Comparison of ENCODE assay signal across 10 cellular contexts in the genomic region with DNA sequence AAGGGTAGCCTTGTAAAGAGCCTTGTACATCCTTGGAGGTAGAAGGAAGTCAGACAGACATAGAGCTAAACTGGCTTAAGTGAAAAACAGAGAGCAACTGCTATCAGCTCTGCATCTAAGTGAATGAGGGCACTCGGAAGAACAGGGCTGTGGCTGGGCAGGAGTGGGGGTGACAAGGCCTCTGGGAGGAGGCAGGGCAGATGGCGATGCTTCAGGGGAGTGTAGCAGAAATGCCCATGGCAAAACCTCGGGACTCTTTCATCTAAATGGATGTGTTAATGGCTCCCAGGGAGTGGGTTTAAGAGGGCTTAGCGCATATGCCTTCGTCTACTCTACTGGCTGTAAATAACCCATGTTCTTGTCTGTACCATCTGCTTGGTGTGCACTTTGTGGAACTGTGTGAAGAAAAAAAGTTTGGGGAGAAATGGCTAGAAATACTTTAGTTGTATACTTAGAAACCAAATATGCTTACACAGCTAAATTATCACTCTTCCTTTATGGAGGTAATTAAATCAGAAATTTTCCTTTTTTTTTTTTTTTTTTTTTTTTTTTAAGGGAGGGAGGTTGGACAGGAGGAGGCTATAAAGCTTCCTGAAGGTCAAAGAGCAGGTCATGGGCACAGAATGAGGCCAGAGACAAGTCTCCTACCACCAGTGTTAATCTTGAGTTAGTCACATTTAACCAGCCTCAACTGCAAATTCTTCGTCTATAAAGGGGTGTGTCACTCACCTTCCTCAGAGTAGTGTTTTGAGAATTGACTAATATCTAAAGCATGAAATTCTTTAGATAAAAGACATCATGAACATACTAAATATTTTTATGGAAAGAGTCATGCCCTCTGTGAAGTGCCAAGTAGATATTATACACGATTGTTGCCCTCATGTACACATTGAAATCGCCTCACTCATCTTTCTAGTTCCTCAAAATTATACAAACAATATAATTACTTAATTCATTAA.
DNase-seq lines count a peak whose midpoint lies in the region; ATAC-seq and TF ChIP-seq lines count a peak whose summit lies in the region.
"Had no signal": no experiment of that assay in that cellular context is flagged by ENCODE, and none has a peak within 500 bp of the region (broad histone marks: within the 10 kb centered on the region; RNA-seq: fewer than 3 reads in every experiment).

No MANE protein-coding gene starts in this region.

- no peaks in the 10 kb centered on the region for H3K27me3 Mint-ChIP-seq in WTC11 (ENCODE audit: low read depth)

- H3K9me3 Mint-ChIP-seq in WTC11 = no peaks in the 10 kb centered on the region

- ATAC-seq in WTC11 (peak; percentile 75), GM21737 (IDR thresholded peaks at IDR 0.05; ENCODE audit: unreplicated experiment) (no peak)

- H3K4me3 Mint-ChIP-seq in WTC11 = no peak overlapping the region

- peaks cover 27% of the 10 kb centered on the region for H3K4me1 ChIP-seq in ACC112 (ENCODE audit: control insufficient read depth, insufficient read depth, low read length, unreplicated experiment)

- no peak for TF ChIP-seq CTCF in WTC11 (IDR thresholded peaks at IDR 0.05)

- H3K27me3 ChIP-seq in ACC112 (ENCODE audit: insufficient read depth, low read length) = no peaks in the 10 kb centered on the region

- peak overlapping the region; percentile 17; the same call in 1 of the 2 replicates for H3K27ac Mint-ChIP-seq in WTC11

- H3K27ac ChIP-seq in ACC112 (ENCODE audit: low read depth, low read length) = peak overlapping the region; percentile 73
- H3K27ac ChIP-seq: C4-2B had no signal

- DNase-seq in HEK293T (ENCODE audit: extremely low spot score) = no peak
- DNase-seq in WTC11 (ENCODE audit: low spot score) = no peak
- DNase-seq in iPS-NIHi7 (ENCODE audit: extremely low spot score) = peak; percentile 29
- no peak for DNase-seq in NK-92 (lab: John Stamatoyannopoulos, UW; ENCODE audit: unreplicated experiment)
- DNase-seq in cerebellum (ENCODE audit: low spot score) = no peak
- DNase-seq in dermis blood vessel endothelial cell = no peak
- DNase-seq: SHP77 had no signal

- no peaks in the 10 kb centered on the region for H3K36me3 Mint-ChIP-seq in WTC11

- peaks cover 32% of the 10 kb centered on the region for H3K4me1 Mint-ChIP-seq in WTC11

- H3K4me3 ChIP-seq in ACC112 (ENCODE audit: low read depth, low read length) = no peak overlapping the region; the same call in 1 of the 2 replicates

- POLR2A ChIA-PET in HEK293T (lab: Yijun Ruan, JAX) = no interaction called here
- POLR2A ChIA-PET in WTC11 (lab: Charles Lee) = interaction anchor here (0.6 kb wide), 1 partner anchor 147 kb away, joined by 8 read pairs; no protein-coding TSS in a partner anchor

- no peak overlapping the region for H2AFZ ChIP-seq in ACC112 (ENCODE audit: low read length, unreplicated experiment)

- peaks cover 26% of the 10 kb centered on the region for H3K79me2 ChIP-seq in ACC112 (ENCODE audit: control insufficient read depth, insufficient read depth, low read length, unreplicated experiment)

- H3K36me3 ChIP-seq in ACC112 (ENCODE audit: insufficient read depth, low read length) = no peaks in the 10 kb centered on the region

- CTCF ChIA-PET in HEK293T (lab: Yijun Ruan, JAX) (interaction anchor here (0.6 kb wide), 1 partner anchor 85 kb away, joined by 5 read pairs; no protein-coding TSS in a partner anchor), WTC11 (lab: Charles Lee) (interaction anchor here (0.6 kb wide), 2 partner anchors 21 to 33 kb away, joined by 3 read pairs; no protein-coding TSS in a partner anchor)

TF ChIP-seq in HEK293T, 16 proteins besides CTCF, POLR2A, EP300 and RAD21:
- TF ChIP-seq ZNF384 (IDR thresholded peaks at IDR 0.05) = 0 out of 2 replicates have a peak, but pooled peaks have one; percentile 22
- no peak for TF ChIP-seq BHLHE40 (IDR thresholded peaks at IDR 0.05; ENCODE audit: borderline replicate concordance)

TF ChIP-seq in WTC11, 78 proteins besides CTCF, POLR2A, EP300 and RAD21:
- TF ChIP-seq ATF6 (CRISPR knock-in tag; IDR thresholded peaks at IDR 0.05) = no peak
- no peak for TF ChIP-seq NR1H2 (CRISPR knock-in tag; IDR thresholded peaks at IDR 0.05)
- TF ChIP-seq JUN (CRISPR knock-in tag; IDR thresholded peaks at IDR 0.05) = no peak
- TF ChIP-seq FOXJ3 (CRISPR knock-in tag; IDR thresholded peaks at IDR 0.05; ENCODE audit: borderline replicate concordance) = no peak
- TF ChIP-seq MLX (CRISPR knock-in tag; IDR thresholded peaks at IDR 0.05) = no peak
- no peak for TF ChIP-seq PRDM15 (CRISPR knock-in tag; IDR thresholded peaks at IDR 0.05)
- no peak for TF ChIP-seq JAZF1 (CRISPR knock-in tag; IDR thresholded peaks at IDR 0.05)
- TF ChIP-seq ZNF232 (CRISPR knock-in tag; IDR thresholded peaks at IDR 0.05) = no peak
- TF ChIP-seq FOXK1 (CRISPR knock-in tag; IDR thresholded peaks at IDR 0.05) = no peak
- TF ChIP-seq, protein P1, sequence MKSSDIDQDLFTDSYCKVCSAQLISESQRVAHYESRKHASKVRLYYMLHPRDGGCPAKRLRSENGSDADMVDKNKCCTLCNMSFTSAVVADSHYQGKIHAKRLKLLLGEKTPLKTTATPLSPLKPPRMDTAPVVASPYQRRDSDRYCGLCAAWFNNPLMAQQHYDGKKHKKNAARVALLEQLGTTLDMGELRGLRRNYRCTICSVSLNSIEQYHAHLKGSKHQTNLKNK (CRISPR knock-in tag; IDR thresholded peaks at IDR 0.05) = no peak
- TF ChIP-seq E2F5 (CRISPR knock-in tag; IDR thresholded peaks at IDR 0.05) = no peak
- no peak for TF ChIP-seq ETV6 (CRISPR knock-in tag; IDR thresholded peaks at IDR 0.05)
